11 cellular contexts compared by ENCODE assay signal in the genomic region with DNA sequence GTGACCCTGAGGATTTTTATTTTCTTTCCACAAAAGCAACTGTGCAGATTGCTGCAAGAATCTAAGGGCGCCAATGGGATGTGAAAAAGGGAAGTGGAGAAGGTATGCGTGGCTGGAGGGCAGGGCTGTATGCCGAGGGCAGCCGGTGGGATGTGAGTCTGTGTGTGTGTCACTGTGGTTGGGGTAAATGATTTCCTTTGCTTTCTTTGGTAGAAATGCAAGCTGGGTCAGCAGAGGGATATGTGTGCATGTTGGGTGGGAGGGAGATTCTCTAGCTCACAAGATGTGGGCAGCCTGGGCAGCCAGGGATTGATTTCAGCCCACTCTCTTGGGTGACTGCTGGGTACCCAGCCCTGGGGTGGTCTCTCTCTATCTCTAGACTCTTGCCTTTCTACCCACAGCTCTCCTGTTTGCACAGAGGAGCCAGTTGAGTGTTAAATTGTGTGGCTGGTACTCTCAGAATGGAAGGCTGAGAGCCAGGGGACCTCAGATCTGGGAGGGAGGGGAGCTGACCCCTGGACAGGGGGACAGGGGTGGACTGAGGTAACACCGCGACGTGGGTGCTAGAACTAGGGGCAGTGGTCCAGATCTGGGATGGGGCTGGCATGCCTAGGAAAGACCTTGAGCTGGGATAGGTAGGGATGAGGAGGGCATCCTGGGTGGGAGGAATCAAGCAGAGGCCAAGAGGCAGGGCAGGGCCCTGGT. TPM values are rescaled to one million over a fixed set of nuclear protein-coding genes. Genes with fewer than 3 reads are reported as not detected.
A peak's percentile ranks its signal among the peaks of the same experiment; 100 is the strongest.
DNase-seq lines count a peak whose midpoint lies in the region; ATAC-seq and FAIRE-seq lines count a peak whose summit lies in the region.
"Had no signal": no experiment of that assay in that cellular context is flagged by ENCODE, and none has a peak within 500 bp of the region (broad histone marks: within the 10 kb centered on the region; RNA-seq: fewer than 3 reads in every experiment).

No MANE protein-coding gene starts in this region.

- peak; percentile 84 for FAIRE-seq in HTR-8/SVneo (lab: Jason Lieb, UNC)
- FAIRE-seq: A204.1 had no signal

- CTCF ChIA-PET in activated CD4-positive, alpha-beta T cell treated with anti-CD3 and anti-CD28 coated beads for 36 hours (lab: Charles Lee), result interaction anchor here (0.6 to 1.2 kb wide), 4 partner anchors 14 to 206 kb away, joined by 3 to 4 read pairs (median 4); no protein-coding TSS in a partner anchor

- H3K36me3 ChIP-seq in skeletal muscle satellite cell (ENCODE audit: insufficient read depth, low read length), result no peaks in the 10 kb centered on the region

- peaks cover 16% of the 10 kb centered on the region for H3K27me3 Mint-ChIP-seq in T-helper 1 cell treated with Interleukin-12 subunit alpha and Interleukin-12 subunit beta and Interleukin-4 antibody, amounts not matched to agents 30 μg/mL and 1 μg/mL, for 36 hours (ENCODE audit: low read depth)
- peaks cover 36% of the 10 kb centered on the region for H3K27me3 Mint-ChIP-seq in activated CD4-positive, alpha-beta T cell treated with anti-CD3 and anti-CD28 coated beads for 36 hours

- no peaks in the 10 kb centered on the region for H3K9me3 ChIP-seq in skeletal muscle satellite cell (replicated peaks; ENCODE audit: low read length)

- peaks cover 39% of the 10 kb centered on the region for H3K4me1 ChIP-seq in skeletal muscle satellite cell (ENCODE audit: control insufficient read depth, insufficient read depth, low read length)

- DNase-seq in T-helper 1 cell (no peak), HTR-8/SVneo (ENCODE audit: insufficient read length, low spot score) (no peak), iPS-NIHi11 (ENCODE audit: low spot score) (no peak)
- no peak for DNase-seq in stimulated activated CD4-positive, alpha-beta T cell treated with anti-CD3 and anti-CD28 coated beads, Interleukin-4, amount 100 ng/mL, for 4 hours
- no peak for DNase-seq in activated CD4-positive, alpha-beta T cell treated with anti-CD3 and anti-CD28 coated beads for 36 hours
- DNase-seq: NCI-H1436 treated with DMSO at 0.1 percent for 48 hours, nephron progenitor cell had no signal

- H3K4me1 Mint-ChIP-seq in T-helper 1 cell treated with Interleukin-12 subunit alpha and Interleukin-12 subunit beta and Interleukin-4 antibody, amounts not matched to agents 30 μg/mL and 1 μg/mL, for 36 hours (ENCODE audit: low read depth), result peaks cover 26% of the 10 kb centered on the region
- H3K4me1 Mint-ChIP-seq in activated CD4-positive, alpha-beta T cell treated with anti-CD3 and anti-CD28 coated beads for 36 hours, result peaks cover 9% of the 10 kb centered on the region

- peak overlapping the region; percentile 5 for H3K9ac ChIP-seq in skeletal muscle satellite cell (ENCODE audit: low read depth, low read length)

- peak overlapping the region; percentile 28 for H3K27ac Mint-ChIP-seq in T-helper 1 cell treated with Interleukin-12 subunit alpha and Interleukin-12 subunit beta and Interleukin-4 antibody, amounts not matched to agents 30 μg/mL and 1 μg/mL, for 36 hours
- H3K27ac Mint-ChIP-seq in activated CD4-positive, alpha-beta T cell treated with anti-CD3 and anti-CD28 coated beads for 36 hours, result no peak overlapping the region
- H3K27ac Mint-ChIP-seq: nephron progenitor cell had no signal

- no peak for ATAC-seq in activated CD4-positive, alpha-beta T cell treated with anti-CD3 and anti-CD28 coated beads for 36 hours

- POLR2A ChIA-PET in activated CD4-positive, alpha-beta T cell treated with anti-CD3 and anti-CD28 coated beads for 36 hours (lab: Charles Lee), result no interaction called here

- H3K27me3 ChIP-seq in skeletal muscle satellite cell (ENCODE audit: control insufficient read depth, insufficient read depth, low read length), result no peaks in the 10 kb centered on the region

- peak overlapping the region; percentile 9 for H3K4me2 ChIP-seq in skeletal muscle satellite cell (ENCODE audit: low read length)

- H3K27ac ChIP-seq in angular gyrus (ENCODE audit: low read depth, low read length), result peak overlapping the region; percentile 34

- no peaks in the 10 kb centered on the region for H3K9me3 Mint-ChIP-seq in T-helper 1 cell treated with Interleukin-12 subunit alpha and Interleukin-12 subunit beta and Interleukin-4 antibody, amounts not matched to agents 30 μg/mL and 1 μg/mL, for 36 hours
- H3K9me3 Mint-ChIP-seq in activated CD4-positive, alpha-beta T cell treated with anti-CD3 and anti-CD28 coated beads for 36 hours (ENCODE audit: low read depth), result no peaks in the 10 kb centered on the region
- H3K9me3 Mint-ChIP-seq: nephron progenitor cell had no signal

- H3K4me3 Mint-ChIP-seq in T-helper 1 cell treated with Interleukin-12 subunit alpha and Interleukin-12 subunit beta and Interleukin-4 antibody, amounts not matched to agents 30 μg/mL and 1 μg/mL, for 36 hours, result peak overlapping the region; percentile 3
- no peak overlapping the region for H3K4me3 Mint-ChIP-seq in activated CD4-positive, alpha-beta T cell treated with anti-CD3 and anti-CD28 coated beads for 36 hours

- peaks cover 10% of the 10 kb centered on the region for H3K36me3 Mint-ChIP-seq in T-helper 1 cell treated with Interleukin-12 subunit alpha and Interleukin-12 subunit beta and Interleukin-4 antibody, amounts not matched to agents 30 μg/mL and 1 μg/mL, for 36 hours (ENCODE audit: low read depth)
- no peaks in the 10 kb centered on the region for H3K36me3 Mint-ChIP-seq in activated CD4-positive, alpha-beta T cell treated with anti-CD3 and anti-CD28 coated beads for 36 hours (ENCODE audit: low read depth)

- intact Hi-C loops in activated CD4-positive, alpha-beta T cell treated with anti-CD3 and anti-CD28 coated beads for 36 hours (cut with DNase I, micrococcal nuclease), result no loop called here

- H3K4me3 ChIP-seq in skeletal muscle satellite cell (ENCODE audit: low read length), result no peak overlapping the region

RNA-seq across cellular contexts. Expression of gene SMOX, which starts 3.5 kb away (rescaled TPM):
- 18.5 and 18.8 TPM in 2 replicates for total RNA-seq in skeletal muscle satellite cell (2012; rRNA removed)
- 1 to 10 TPM; 3.5 to 7.1 TPM for total RNA-seq in activated CD4-positive, alpha-beta T cell treated with anti-CD3 and anti-CD28 coated beads for 36 hours
